ENCODE assay signal across 20 cellular contexts in genomic region chr3:72593881-72594397, GRCh38.
A peak's percentile ranks its signal among the peaks of the same experiment; 100 is the strongest.
DNase-seq lines count a peak whose midpoint lies in the region; ATAC-seq, FAIRE-seq and TF ChIP-seq lines count a peak whose summit lies in the region.
"Had no signal": no experiment of that assay in that cellular context is flagged by ENCODE, and none has a peak within 500 bp of the region (broad histone marks: within the 10 kb centered on the region; RNA-seq: fewer than 3 reads in every experiment).

No MANE protein-coding gene starts in this region.

- FAIRE-seq in A549 (lab: Jason Lieb, UNC) = no peak

- WGBS in A549 (ENCODE audit: missing lambda C conversion rate) = 44% methylated on average over 5 of the region's 5 CpGs

- no peak overlapping the region for H3K27ac Mint-ChIP-seq in T-helper 2 cell treated with Interferon-gamma antibody and Interleukin-4, amounts not matched to agents 5 μg/mL and 100 μg/mL, for 36 hours
- H3K27ac Mint-ChIP-seq: IgD-negative memory B cell had no signal

- H3K9me3 ChIP-seq in A549 = no peaks in the 10 kb centered on the region

- H3K4me1 ChIP-seq in A549 = peaks cover 22% of the 10 kb centered on the region

- no peak overlapping the region for H3K4me2 ChIP-seq in A549

- DNase-seq in A549 (ENCODE audit: low read depth in 1 of 2, low spot score in 1 of 2) (no peak), HCEC 1CT (peak; percentile 31), SKM-1 (lab: John Stamatoyannopoulos, UW; ENCODE audit: unreplicated experiment) (peak; percentile 40), fibroblast of the conjunctiva (ENCODE audit: low read depth) (peak; percentile 43)
- no peak for DNase-seq in T-helper 2 cell treated with Interferon-gamma antibody and Interleukin-4, amounts not matched to agents 5 μg/mL and 100 μg/mL, for 36 hours (ENCODE audit: low spot score)
- DNase-seq in stimulated activated naive CD4-positive, alpha-beta T cell (lab: John Stamatoyannopoulos, UW) = no peak
- no peak for DNase-seq in effector CD8-positive, alpha-beta T cell (lab: John Stamatoyannopoulos, UW)
- DNase-seq: activated CD4-positive, CD25-positive, alpha-beta regulatory T cell; activated effector memory CD4-positive, alpha-beta T cell treated with anti-CD3 and anti-CD28 coated beads, Interleukin-2, amount 50 U/mL, for 16 hours; anterior cingulate cortex; Calu3; dermis blood vessel endothelial cell; GOT3; left ventricle myocardium superior; naive thymus-derived CD8-positive, alpha-beta T cell; NCI-H1417 treated with DMSO at 0.1 percent for 48 hours; NCI-H345 had no signal

- no peak overlapping the region for H3K4me3 ChIP-seq in A549

- TF ChIP-seq POLR2A in A549 (IDR thresholded peaks at IDR 0.05; ENCODE audit: low read length) = no peak

- CTCF ChIA-PET in A549 (lab: Yijun Ruan, JAX) = interaction anchor here (0.9 kb wide), 1 partner anchor 11 kb away, joined by 4 read pairs; no protein-coding TSS in a partner anchor

- no peaks in the 10 kb centered on the region for H3K36me3 Mint-ChIP-seq in T-helper 2 cell treated with Interferon-gamma antibody and Interleukin-4, amounts not matched to agents 5 μg/mL and 100 μg/mL, for 36 hours (ENCODE audit: low read depth)
- H3K36me3 Mint-ChIP-seq: IgD-negative memory B cell; naive thymus-derived CD8-positive, alpha-beta T cell had no signal

- no peak overlapping the region for H3K4me3 Mint-ChIP-seq in T-helper 2 cell treated with Interferon-gamma antibody and Interleukin-4, amounts not matched to agents 5 μg/mL and 100 μg/mL, for 36 hours
- H3K4me3 Mint-ChIP-seq: naive thymus-derived CD8-positive, alpha-beta T cell had no signal

- peaks cover 3% of the 10 kb centered on the region for H3K4me1 Mint-ChIP-seq in T-helper 2 cell treated with Interferon-gamma antibody and Interleukin-4, amounts not matched to agents 5 μg/mL and 100 μg/mL, for 36 hours (ENCODE audit: low read depth)
- H3K4me1 Mint-ChIP-seq: IgD-negative memory B cell; naive thymus-derived CD8-positive, alpha-beta T cell had no signal

- H3K27ac ChIP-seq in A549 = peak overlapping the region; percentile 22 to 35; a peak in 2 of 6 replicates

- no peaks in the 10 kb centered on the region for H3K27me3 Mint-ChIP-seq in T-helper 2 cell treated with Interferon-gamma antibody and Interleukin-4, amounts not matched to agents 5 μg/mL and 100 μg/mL, for 36 hours (ENCODE audit: low read depth)

- no peak for TF ChIP-seq RAD21 in A549 (conservative IDR thresholded peaks at IDR 0.05 in 1 of 2, IDR thresholded peaks at IDR 0.05 in 1 of 2)

- TF ChIP-seq CTCF in A549 (IDR thresholded peaks at IDR 0.05) = no peak

- POLR2A ChIA-PET in A549 (lab: Yijun Ruan, JAX) = no interaction called here

- ATAC-seq in A549 (no peak), HG03159 (IDR thresholded peaks at IDR 0.05; ENCODE audit: unreplicated experiment) (no peak)
- ATAC-seq: esophagus mucosa; left ventricle myocardium superior; naive thymus-derived CD8-positive, alpha-beta T cell had no signal

- H3K9me3 Mint-ChIP-seq in T-helper 2 cell treated with Interferon-gamma antibody and Interleukin-4, amounts not matched to agents 5 μg/mL and 100 μg/mL, for 36 hours = no peaks in the 10 kb centered on the region
- H3K9me3 Mint-ChIP-seq: IgD-negative memory B cell; naive thymus-derived CD8-positive, alpha-beta T cell had no signal

- no peak for TF ChIP-seq EP300 in A549 (IDR thresholded peaks at IDR 0.05)

TF ChIP-seq in A549, 52 proteins besides CTCF, POLR2A, EP300 and RAD21:
- TF ChIP-seq NFE2L2 (conservative IDR thresholded peaks at IDR 0.05; ENCODE audit: low read length) = no peak
- no peak for TF ChIP-seq NR3C1 (IDR thresholded peaks at IDR 0.05)
- no peak for TF ChIP-seq CHD4 (IDR thresholded peaks at IDR 0.05; ENCODE audit: borderline replicate concordance)
- TF ChIP-seq MAZ (IDR thresholded peaks at IDR 0.05; ENCODE audit: borderline replicate concordance, low read depth, low read length) = no peak
- no peak for TF ChIP-seq EHF (CRISPR knock-in tag; IDR thresholded peaks at IDR 0.05)
- no peak for TF ChIP-seq CBX8 (IDR thresholded peaks at IDR 0.05)
- no peak for TF ChIP-seq CHD2 (IDR thresholded peaks at IDR 0.05; ENCODE audit: low read length, partially characterized antibody)
- TF ChIP-seq CBX2 (IDR thresholded peaks at IDR 0.05; ENCODE audit: borderline replicate concordance, low read depth) = no peak
- no peak for TF ChIP-seq TP53 (CRISPR knock-in tag; IDR thresholded peaks at IDR 0.05)
- no peak for TF ChIP-seq ZNF302 (CRISPR knock-in tag; IDR thresholded peaks at IDR 0.05)
- no peak for TF ChIP-seq NPAS2 (CRISPR knock-in tag; IDR thresholded peaks at IDR 0.05; ENCODE audit: borderline replicate concordance)
- no peak for TF ChIP-seq KDM5A (IDR thresholded peaks at IDR 0.05)
- no peak for TF ChIP-seq REST (IDR thresholded peaks at IDR 0.05)
TF ChIP-seq in A549: peak in this region for 0.

Comparison
In these comparisons a context has a peak if more than half of its experiments do, and no peak if none do; other contexts are left out.
1. DNase-seq: peak in HCEC 1CT (single experiment), SKM-1 (single experiment) and fibroblast of the conjunctiva (single experiment); none in A549 (0 of 2), T-helper 2 cell treated with Interferon-gamma antibody and Interleukin-4, amounts not matched to agents 5 μg/mL and 100 μg/mL, for 36 hours (single experiment), stimulated activated naive CD4-positive, alpha-beta T cell (0 of 6) and effector CD8-positive, alpha-beta T cell (single experiment).